8 cellular contexts compared by ENCODE assay signal in the genomic region with DNA sequence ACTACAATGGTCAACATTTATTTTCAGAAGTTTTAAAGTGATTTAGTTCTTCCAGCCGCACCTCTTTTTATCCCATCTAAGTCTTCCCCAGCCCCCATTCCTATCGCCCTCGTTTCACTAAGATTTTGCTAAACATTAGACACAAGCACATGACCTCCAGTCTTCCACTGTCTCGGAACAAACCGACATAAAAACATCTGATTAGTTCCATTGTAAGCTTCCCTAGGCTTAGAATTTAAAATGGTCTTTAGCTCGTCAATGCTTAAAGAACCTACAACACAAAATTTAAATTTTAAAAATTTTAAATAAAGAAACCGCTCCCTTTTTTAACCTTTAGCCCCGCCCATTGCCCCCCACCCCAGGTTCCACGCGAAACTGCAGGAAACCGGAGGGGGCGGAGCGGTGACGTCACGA. TPM values are rescaled to one million over a fixed set of nuclear protein-coding genes. Genes with fewer than 3 reads are reported as not detected.
A peak's percentile ranks its signal among the peaks of the same experiment; 100 is the strongest.
DNase-seq lines count a peak whose midpoint lies in the region; ATAC-seq, FAIRE-seq and TF ChIP-seq lines count a peak whose summit lies in the region.

No MANE protein-coding gene starts in this region.

- no peak for TF ChIP-seq EP300 in stomach (IDR thresholded peaks at IDR 0.05)

- FAIRE-seq in RCC 7860 (lab: Jason Lieb, UNC): peak; percentile 49

- intact Hi-C loops in body of pancreas (cut with DNase I) (no loop called here), right lobe of liver (cut with DNase I) (no loop called here), stomach (cut with DNase I; ENCODE audit: low total_unique reads) (no loop called here)

- no peaks in the 10 kb centered on the region for H3K27me3 ChIP-seq in body of pancreas
- H3K27me3 ChIP-seq in right lobe of liver: no peaks in the 10 kb centered on the region
- H3K27me3 ChIP-seq in stomach: no peaks in the 10 kb centered on the region

- no peaks in the 10 kb centered on the region for H3K36me3 ChIP-seq in body of pancreas (replicated peaks in 1 of 2; ENCODE audit: insufficient read depth in 1 of 2, low read depth in 2 of 2)
- H3K36me3 ChIP-seq in right lobe of liver: no peaks in the 10 kb centered on the region
- H3K36me3 ChIP-seq in stomach: no peaks in the 10 kb centered on the region

- DNase-seq in NCI-H748 (lab: John Stamatoyannopoulos, UW; ENCODE audit: unreplicated experiment): peak; percentile 75
- DNase-seq in NCI-H748 treated with DMSO at 0.1 percent for 48 hours (lab: John Stamatoyannopoulos, UW): no peak
- no peak for DNase-seq in RCC 7860 (ENCODE audit: low spot score)
- DNase-seq in body of pancreas: peak in 3 of 4 donors; percentile 97 to 98 (median 98)
- peak; percentile 19 to 97 (median 97) for DNase-seq in right lobe of liver
- no peak for DNase-seq in stomach
- no peak for DNase-seq in NCI-H128 (lab: John Stamatoyannopoulos, UW; ENCODE audit: unreplicated experiment)

- ATAC-seq in HG02981 (IDR thresholded peaks at IDR 0.05; ENCODE audit: unreplicated experiment) (peak; percentile 6), body of pancreas (peak; percentile 13), right lobe of liver (peak; percentile 14 to 37 (median 28))

- H3K4me1 ChIP-seq in body of pancreas (peaks cover 11% of the 10 kb centered on the region), right lobe of liver (peaks cover 0 to 7% (median 3%) of the 10 kb centered on the region in 4 donors), stomach (peaks cover 0 to 24% (median 19%) of the 10 kb centered on the region in 4 donors)

- TF ChIP-seq CTCF in body of pancreas (IDR thresholded peaks at IDR 0.05): no peak
- TF ChIP-seq CTCF in right lobe of liver (IDR thresholded peaks at IDR 0.05): no peak
- TF ChIP-seq CTCF in stomach (IDR thresholded peaks at IDR 0.05): no peak

- 0 to 1% methylated on average over 15 of the region's 15 CpGs for WGBS in body of pancreas, 2 donors
- WGBS in right lobe of liver (ENCODE audit: insufficient coverage, low coverage, low lambda C conversion rate, missing lambda C conversion rate): 0% methylated on average over 14 of the region's 15 CpGs
- WGBS in stomach, 5 donors: 0 to 1% (median 0%) methylated on average over 15 of the region's 15 CpGs

- H3K27ac ChIP-seq in body of pancreas (peak overlapping the region; percentile 97 to 100 (median 99)), right lobe of liver (peak overlapping the region; percentile 99 to 100 (median 99)), stomach (peak overlapping the region; percentile 99 to 100 (median 100))

- TF ChIP-seq POLR2A in body of pancreas (IDR thresholded peaks at IDR 0.05) (no peak), right lobe of liver (IDR thresholded peaks at IDR 0.05) (no peak), stomach (IDR thresholded peaks at IDR 0.05) (no peak)

- H3K4me3 ChIP-seq in body of pancreas: peak overlapping the region; percentile 20 to 25
- H3K4me3 ChIP-seq in right lobe of liver: peak overlapping the region; percentile 79 to 86 (median 83)
- H3K4me3 ChIP-seq in stomach: peak overlapping the region; percentile 79 to 98 (median 90)

- H3K9me3 ChIP-seq in body of pancreas: no peaks in the 10 kb centered on the region
- H3K9me3 ChIP-seq in right lobe of liver: no peaks in the 10 kb centered on the region
- no peaks in the 10 kb centered on the region for H3K9me3 ChIP-seq in stomach

RNA-seq across cellular contexts. Expression of a gene that starts 0.3 kb away (rescaled TPM):
- 10 to 100 TPM in 1 of 2 donors, 1 to 10 TPM in 1; 9.1 to 15.8 TPM for total RNA-seq in body of pancreas
- total RNA-seq in right lobe of liver: 10 to 100 TPM; 10.3 to 30.4 (median 13.2) TPM
- 10 to 100 TPM; 12.9 to 32.2 (median 23.9) TPM for total RNA-seq in stomach
- 10 to 100 TPM in 1 of 3 donors, 1 to 10 TPM in 2; 7.1 to 13.6 (median 7.7) TPM for polyA plus RNA-seq in stomach

Comparison
In these comparisons a context has a peak if more than half of its experiments do, and no peak if none do; other contexts are left out.
1. DNase-seq: peak in NCI-H748 (single experiment), body of pancreas (3 of 4) and right lobe of liver (3 of 3); none in NCI-H748 treated with DMSO at 0.1 percent for 48 hours (single experiment), RCC 7860 (single experiment), stomach (single experiment) and NCI-H128 (single experiment).
2. H3K4me3 ChIP-seq: peak in every context shown above with its lines; median percentile 90 in stomach; 83 in right lobe of liver; 22 in body of pancreas.
3. Peak in every context shown above with its lines, with median percentiles within 50 percentile points of each other: ATAC-seq and H3K27ac ChIP-seq.